Comparison of ENCODE assay signal across 1 cellular context in the genomic region with DNA sequence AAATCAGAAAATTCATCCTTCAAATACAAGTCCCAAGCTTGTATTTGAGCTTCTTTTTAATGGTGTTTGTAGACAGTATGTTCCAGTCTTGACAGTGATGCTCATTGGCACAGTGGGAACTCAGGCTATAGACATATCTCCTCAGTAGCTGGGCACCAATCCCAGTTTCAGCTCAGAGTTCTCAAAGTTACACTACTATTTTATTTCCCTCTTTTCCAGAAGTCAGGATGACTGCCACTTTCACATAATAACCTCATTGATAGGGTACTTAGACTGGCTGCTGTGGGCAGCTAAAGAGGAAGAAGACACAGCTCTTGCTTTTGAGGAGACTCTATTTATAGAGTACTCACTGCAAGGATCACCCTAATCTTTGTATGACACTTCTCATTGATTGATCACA.
TF ChIP-seq lines count a peak whose summit lies in the region.

No MANE protein-coding gene starts in this region.

TF ChIP-seq in SK-N-SH, 30 proteins besides CTCF, POLR2A, EP300 and RAD21 (continued from another document):
- TF ChIP-seq, protein P1, sequence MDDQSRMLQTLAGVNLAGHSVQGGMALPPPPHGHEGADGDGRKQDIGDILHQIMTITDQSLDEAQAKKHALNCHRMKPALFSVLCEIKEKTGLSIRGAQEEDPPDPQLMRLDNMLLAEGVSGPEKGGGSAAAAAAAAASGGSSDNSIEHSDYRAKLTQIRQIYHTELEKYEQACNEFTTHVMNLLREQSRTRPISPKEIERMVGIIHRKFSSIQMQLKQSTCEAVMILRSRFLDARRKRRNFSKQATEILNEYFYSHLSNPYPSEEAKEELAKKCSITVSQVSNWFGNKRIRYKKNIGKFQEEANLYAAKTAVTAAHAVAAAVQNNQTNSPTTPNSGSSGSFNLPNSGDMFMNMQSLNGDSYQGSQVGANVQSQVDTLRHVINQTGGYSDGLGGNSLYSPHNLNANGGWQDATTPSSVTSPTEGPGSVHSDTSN (IDR thresholded peaks at IDR 0.05), result no peak
- no peak for TF ChIP-seq YY1 (IDR thresholded peaks at IDR 0.05; ENCODE audit: low read depth)
- TF ChIP-seq TAF1 (IDR thresholded peaks at IDR 0.05; ENCODE audit: borderline replicate concordance, low read depth, low read length), result no peak
- no peak for TF ChIP-seq RXRA (IDR thresholded peaks at IDR 0.05; ENCODE audit: borderline replicate concordance, low read depth)
- no peak for TF ChIP-seq CHD2 (IDR thresholded peaks at IDR 0.05; ENCODE audit: low read length, partially characterized antibody)
- TF ChIP-seq SIN3A (IDR thresholded peaks at IDR 0.05; ENCODE audit: borderline replicate concordance, low read depth, low read length), result no peak
- TF ChIP-seq, protein P2, sequence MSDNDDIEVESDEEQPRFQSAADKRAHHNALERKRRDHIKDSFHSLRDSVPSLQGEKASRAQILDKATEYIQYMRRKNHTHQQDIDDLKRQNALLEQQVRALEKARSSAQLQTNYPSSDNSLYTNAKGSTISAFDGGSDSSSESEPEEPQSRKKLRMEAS (IDR thresholded peaks at IDR 0.05; ENCODE audit: low read depth), result no peak
- no peak for TF ChIP-seq NFIC (IDR thresholded peaks at IDR 0.05; ENCODE audit: borderline replicate concordance)
- TF ChIP-seq MXI1 (IDR thresholded peaks at IDR 0.05; ENCODE audit: low read depth, low read length), result no peak
